Comparison of ENCODE assay signal across 8 cellular contexts in genomic region chr12:76470028-76470939, GRCh38.
DNase-seq lines count a peak whose midpoint lies in the region; ATAC-seq and TF ChIP-seq lines count a peak whose summit lies in the region.

No MANE protein-coding gene starts in this region.

- H3K27ac Mint-ChIP-seq in activated T-helper 2 cell treated with anti-CD3 and anti-CD28 coated beads, Interferon-gamma antibody, Interleukin-2, Interleukin-4, amounts not matched to agents 10 μg/mL and 5 μg/mL and 100 μg/mL, durations not matched to agents 14 hours and 24 hours and 36 hours, result no peak overlapping the region

- no peak overlapping the region for H3K4me2 ChIP-seq in MM.1S (ENCODE audit: low read depth, low read length)

- H3K27ac ChIP-seq in MM.1S (ENCODE audit: low read length), result no peak overlapping the region
- H3K27ac ChIP-seq in psoas muscle, result peak overlapping the region; percentile 76

- H3K4me3 Mint-ChIP-seq in activated T-helper 2 cell treated with anti-CD3 and anti-CD28 coated beads, Interferon-gamma antibody, Interleukin-2, Interleukin-4, amounts not matched to agents 10 μg/mL and 5 μg/mL and 100 μg/mL, durations not matched to agents 14 hours and 24 hours and 36 hours (ENCODE audit: low read depth), result no peak overlapping the region

- H3K9me3 ChIP-seq in MM.1S (replicated peaks; ENCODE audit: insufficient read depth, low read length), result no peaks in the 10 kb centered on the region
- no peaks in the 10 kb centered on the region for H3K9me3 ChIP-seq in psoas muscle

- no peaks in the 10 kb centered on the region for H3K27me3 Mint-ChIP-seq in activated T-helper 2 cell treated with anti-CD3 and anti-CD28 coated beads, Interferon-gamma antibody, Interleukin-2, Interleukin-4, amounts not matched to agents 10 μg/mL and 5 μg/mL and 100 μg/mL, durations not matched to agents 14 hours and 24 hours and 36 hours (ENCODE audit: low read depth)

- H3K36me3 Mint-ChIP-seq in activated T-helper 2 cell treated with anti-CD3 and anti-CD28 coated beads, Interferon-gamma antibody, Interleukin-2, Interleukin-4, amounts not matched to agents 10 μg/mL and 5 μg/mL and 100 μg/mL, durations not matched to agents 14 hours and 24 hours and 36 hours (ENCODE audit: low read depth), result no peaks in the 10 kb centered on the region

- DNase-seq in HCEC 1CT (peak; percentile 89), MM.1S (peak; percentile 45), dedifferentiated amniotic fluid mesenchymal stem cell (ENCODE audit: extremely low spot score) (peak; percentile 72), psoas muscle (no peak)
- DNase-seq in stimulated activated naive CD4-positive, alpha-beta T cell treated with Interleukin-2 at 50 U/mL for 16 hours (lab: John Stamatoyannopoulos, UW), result no peak
- no peak for DNase-seq in activated effector memory CD4-positive, alpha-beta T cell treated with Interleukin-2 at 50 U/mL for 16 hours
- no peak for DNase-seq in activated T-helper 2 cell treated with anti-CD3 and anti-CD28 coated beads, Interferon-gamma antibody, Interleukin-2, Interleukin-4, amounts not matched to agents 10 μg/mL and 5 μg/mL and 100 μg/mL, durations not matched to agents 14 hours and 24 hours and 36 hours (ENCODE audit: low spot score)

- no peaks in the 10 kb centered on the region for H3F3A ChIP-seq in MM.1S (ENCODE audit: insufficient read depth, low read length)

- H3K9ac ChIP-seq in MM.1S (ENCODE audit: low read length), result no peak overlapping the region

- ATAC-seq in GM18498 (IDR thresholded peaks at IDR 0.05; ENCODE audit: unreplicated experiment) (peak; percentile 89), psoas muscle (peak; percentile 99)

- no peaks in the 10 kb centered on the region for H3K9me3 Mint-ChIP-seq in activated T-helper 2 cell treated with anti-CD3 and anti-CD28 coated beads, Interferon-gamma antibody, Interleukin-2, Interleukin-4, amounts not matched to agents 10 μg/mL and 5 μg/mL and 100 μg/mL, durations not matched to agents 14 hours and 24 hours and 36 hours

- intact Hi-C loops in psoas muscle (cut with DNase I), result loop anchor here in 1 of 2 donors (5.0 kb wide), 1 partner anchor 87 kb away; the partner anchor contains the start of gene OSBPL8
- intact Hi-C loops in activated T-helper 2 cell treated with anti-CD3 and anti-CD28 coated beads, Interferon-gamma antibody, Interleukin-2, Interleukin-4, amounts not matched to agents 10 μg/mL and 5 μg/mL and 100 μg/mL, durations not matched to agents 14 hours and 24 hours and 36 hours (cut with micrococcal nuclease), result loop anchor here (5.0 kb wide), 2 partner anchors 87 to 117 kb away; partner anchors contain the start of gene OSBPL8

- TF ChIP-seq CTCF in MM.1S (IDR thresholded peaks at IDR 0.05; ENCODE audit: low read length) (no peak), psoas muscle (IDR thresholded peaks at IDR 0.05) (no peak)

- H3K9me2 ChIP-seq in MM.1S (replicated peaks; ENCODE audit: insufficient read depth, low read length), result no peaks in the 10 kb centered on the region

- peaks cover 8% of the 10 kb centered on the region for H3K4me1 Mint-ChIP-seq in activated T-helper 2 cell treated with anti-CD3 and anti-CD28 coated beads, Interferon-gamma antibody, Interleukin-2, Interleukin-4, amounts not matched to agents 10 μg/mL and 5 μg/mL and 100 μg/mL, durations not matched to agents 14 hours and 24 hours and 36 hours (ENCODE audit: low read depth)

- H4K20me1 ChIP-seq in MM.1S (ENCODE audit: insufficient read depth, low read length), result no peaks in the 10 kb centered on the region

- H3K27me3 ChIP-seq in MM.1S (replicated peaks; ENCODE audit: insufficient read depth, low read length) (no peaks in the 10 kb centered on the region), psoas muscle (ENCODE audit: insufficient read depth in 3 of 3, low read length in 2 of 3) (no peaks in the 10 kb centered on the region)

- no peak overlapping the region for H2AFZ ChIP-seq in MM.1S (ENCODE audit: low read length)

- H3K4me1 ChIP-seq in MM.1S (ENCODE audit: low read length) (peaks cover 19% of the 10 kb centered on the region), psoas muscle (peaks cover 40% of the 10 kb centered on the region)

- WGBS in psoas muscle, 3 donors, result 49 to 67% (median 53%) methylated on average over 7 of the region's 7 CpGs

- no peak overlapping the region for H3K4me3 ChIP-seq in MM.1S (ENCODE audit: low read length)
- peak overlapping the region; percentile 22 for H3K4me3 ChIP-seq in psoas muscle

- H3K79me2 ChIP-seq in MM.1S (ENCODE audit: low read length), result peaks cover 19% of the 10 kb centered on the region

- H3K36me3 ChIP-seq in MM.1S (replicated peaks; ENCODE audit: insufficient read depth, low read length), result no peaks in the 10 kb centered on the region
- no peaks in the 10 kb centered on the region for H3K36me3 ChIP-seq in psoas muscle (ENCODE audit: insufficient read depth in 1 of 2, low read depth in 1 of 2)

Comparison
In these comparisons a context has a peak if more than half of its experiments do, and no peak if none do; other contexts are left out.
1. DNase-seq: peak in HCEC 1CT (single experiment), MM.1S (single experiment) and dedifferentiated amniotic fluid mesenchymal stem cell (single experiment); none in psoas muscle (0 of 2), stimulated activated naive CD4-positive, alpha-beta T cell treated with Interleukin-2 at 50 U/mL for 16 hours (single experiment), activated effector memory CD4-positive, alpha-beta T cell treated with Interleukin-2 at 50 U/mL for 16 hours (single experiment) and activated T-helper 2 cell treated with anti-CD3 and anti-CD28 coated beads, Interferon-gamma antibody, Interleukin-2, Interleukin-4, amounts not matched to agents 10 μg/mL and 5 μg/mL and 100 μg/mL, durations not matched to agents 14 hours and 24 hours and 36 hours (single experiment).